Comparison of ENCODE assay signal across 8 cellular contexts in genomic region chr4:103076777-103077347, GRCh38. TPM values are rescaled to one million over a fixed set of nuclear protein-coding genes. Genes with fewer than 3 reads are reported as not detected.
DNase-seq lines count a peak whose midpoint lies in the region; ATAC-seq, FAIRE-seq and TF ChIP-seq lines count a peak whose summit lies in the region.

No MANE protein-coding gene starts in this region.

- intact Hi-C loops in left ventricle myocardium inferior (cut with micrococcal nuclease) (no loop called here), cardiac septum (cut with DNase I) (loop anchor here (5.0 to 10.0 kb wide), 3 partner anchors 65 to 732 kb away; partner anchors contain the start of genes SLC39A8 and UBE2D3), psoas muscle (cut with DNase I) (no loop called here)

- H3K36me3 ChIP-seq in left ventricle myocardium inferior: peaks cover 22% of the 10 kb centered on the region
- peaks cover 0 to 26% of the 10 kb centered on the region in 2 donors for H3K36me3 ChIP-seq in psoas muscle (ENCODE audit: insufficient read depth in 1 of 2, low read depth in 1 of 2)

- H3K4me1 ChIP-seq in left ventricle myocardium inferior: peaks cover 28% of the 10 kb centered on the region
- no peaks in the 10 kb centered on the region for H3K4me1 ChIP-seq in psoas muscle

- FAIRE-seq in urothelium cell line (lab: Jason Lieb, UNC): no peak

- DNase-seq in left ventricle myocardium inferior (no peak), cardiac septum (ENCODE audit: low spot score) (no peak), SKM-1 treated with dmso at 0.1 percent for 144 hours (lab: John Stamatoyannopoulos, UW; ENCODE audit: unreplicated experiment) (peak; percentile 46), epithelial cell of proximal tubule (ENCODE audit: low read depth) (no peak), psoas muscle (no peak), urothelium cell line (ENCODE audit: low spot score) (no peak), AG08395 (ENCODE audit: low spot score) (no peak)

- ATAC-seq in HG02981 (IDR thresholded peaks at IDR 0.05; ENCODE audit: unreplicated experiment): peak; percentile 32
- peak in 1 of 4 donors; percentile 1 for ATAC-seq in psoas muscle

- 20 to 24% (median 24%) methylated on average over 17 of the region's 17 CpGs for WGBS in psoas muscle, 3 donors

- no peak for TF ChIP-seq CTCF in left ventricle myocardium inferior (IDR thresholded peaks at IDR 0.05; ENCODE audit: borderline replicate concordance)
- TF ChIP-seq CTCF in epithelial cell of proximal tubule (conservative IDR thresholded peaks at IDR 0.05; ENCODE audit: low read depth, low read length): no peak
- TF ChIP-seq CTCF in psoas muscle (IDR thresholded peaks at IDR 0.05): no peak

- H3K9me3 ChIP-seq in left ventricle myocardium inferior (replicated peaks) (no peaks in the 10 kb centered on the region), psoas muscle (no peaks in the 10 kb centered on the region)

- no peaks in the 10 kb centered on the region for H3K27me3 ChIP-seq in left ventricle myocardium inferior (ENCODE audit: low read depth)
- H3K27me3 ChIP-seq in psoas muscle (ENCODE audit: insufficient read depth in 3 of 3, low read length in 2 of 3): no peaks in the 10 kb centered on the region

- H3K27ac ChIP-seq in left ventricle myocardium inferior (replicated peaks): peak overlapping the region; percentile 86
- peak overlapping the region; percentile 90 for H3K27ac ChIP-seq in psoas muscle

- H3K4me3 ChIP-seq in left ventricle myocardium inferior (peak overlapping the region; percentile 79), epithelial cell of proximal tubule (ENCODE audit: low read depth, low read length) (peak overlapping the region; percentile 71), psoas muscle (peak overlapping the region; percentile 76)

RNA-seq across cellular contexts. Expression of gene SLC9B2, which starts 0.3 kb away (rescaled TPM):
- total RNA-seq in left ventricle myocardium inferior: 2.3 TPM
- 6.4 TPM for total RNA-seq in cardiac septum
- 7.0 and 9.0 TPM in 2 replicates for total RNA-seq in epithelial cell of proximal tubule
- 1 to 10 TPM; 2.7 to 8.6 (median 5.5) TPM for total RNA-seq in psoas muscle
- polyA plus RNA-seq in psoas muscle: 1 to 10 TPM; 3.4 to 6.0 (median 4.2) TPM

RNA-seq across cellular contexts. Expression of gene BDH2, which starts 22.8 kb away (rescaled TPM):
- total RNA-seq in left ventricle myocardium inferior (27.2 TPM), cardiac septum (21.7 TPM), epithelial cell of proximal tubule (29.4 and 78.4 TPM in 2 replicates), psoas muscle (10 to 100 TPM; 11.6 to 16.5 (median 14.3) TPM)
- 10 to 100 TPM; 11.2 to 18.1 (median 17.4) TPM for polyA plus RNA-seq in psoas muscle

RNA-seq across cellular contexts. Expression of gene SLC9B1, which starts 57.4 kb away (rescaled TPM):
- total RNA-seq in left ventricle myocardium inferior: 0.55 TPM
- 0.86 TPM for total RNA-seq in cardiac septum
- 0.43 and 1.1 TPM in 2 replicates for total RNA-seq in epithelial cell of proximal tubule
- 1 to 10 TPM in 1 of 4 donors, not detected in 3; 1.6 TPM for total RNA-seq in psoas muscle
- polyA plus RNA-seq in psoas muscle: 1 to 10 TPM in 1 of 3 donors, under 1 TPM in 2; 0.06 to 1.4 (median 0.37) TPM
